ENCODE assay signal across 37 cellular contexts in the genomic region with DNA sequence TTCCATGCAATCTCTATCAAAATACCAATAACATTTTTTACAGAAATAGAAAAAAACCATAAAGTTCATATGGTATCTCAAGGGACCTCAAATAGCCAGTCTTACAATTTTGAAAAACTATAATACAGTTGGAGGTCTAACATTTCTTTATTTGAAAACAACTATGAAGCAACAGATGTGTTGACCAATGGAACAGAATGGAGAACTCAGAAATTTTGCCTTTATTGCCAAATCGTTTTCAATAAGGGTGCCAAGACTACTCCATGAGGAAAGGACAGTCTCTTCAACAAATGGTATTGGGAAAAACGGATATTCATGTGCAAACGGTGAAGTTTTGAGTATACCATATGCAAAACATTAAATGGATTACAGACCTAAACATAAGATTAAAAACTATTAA.
"Had no signal": no experiment of that assay in that cellular context is flagged by ENCODE, and none has a peak within 500 bp of the region (broad histone marks: within the 10 kb centered on the region; RNA-seq: fewer than 3 reads in every experiment).

No MANE protein-coding gene starts in this region.

- H3K4me3 Mint-ChIP-seq: activated B cell treated with CpG ODN at 0.5 μM for 24 hours; activated CD4-positive, alpha-beta memory T cell treated with anti-CD3 and anti-CD28 coated beads for 36 hours; activated CD4-positive, alpha-beta T cell treated with anti-CD3 and anti-CD28 coated beads, Interleukin-2, amount 10 ng/mL, durations not matched to agents 24 days and 14 days; activated CD8-positive, alpha-beta T cell treated with anti-CD3 and anti-CD28 coated beads for 36 hours; activated naive CD4-positive, alpha-beta T cell treated with anti-CD3 and anti-CD28 coated beads for 36 hours; activated naive CD8-positive, alpha-beta T cell treated with anti-CD3 and anti-CD28 coated beads for 36 hours; activated T-cell treated with anti-CD3 and anti-CD28 coated beads, Interleukin-2, amount 50 U/mL, for 4 hours; activated T-cell treated with anti-CD3 and anti-CD28 coated beads, Interleukin-2, amount 50 U/mL, for 72 hours; activated T-helper 1 cell treated with anti-CD3 and anti-CD28 coated beads, Interleukin-12 subunit alpha, Interleukin-12 subunit beta, Interleukin-2, Interleukin-4 antibody, amounts not matched to agents 30 ng/mL and 10 ng/mL and 1 ng/mL, durations not matched to agents 14 hours and 24 hours and 36 hours; activated T-helper 17 cell treated with anti-CD3 and anti-CD28 coated beads, Interleukin-2, amount 50 U/mL, for 72 hours; central memory CD8-positive, alpha-beta T cell; T-helper 1 cell treated with Interleukin-12 subunit alpha and Interleukin-12 subunit beta and Interleukin-4 antibody, amounts not matched to agents 30 μg/mL and 1 μg/mL, for 36 hours; T-helper 2 cell treated with Interferon-gamma antibody and Interleukin-4, amounts not matched to agents 5 μg/mL and 100 μg/mL, for 36 hours had no signal

- ATAC-seq: activated CD8-positive, alpha-beta T cell treated with anti-CD3 and anti-CD28 coated beads for 36 hours; activated naive CD4-positive, alpha-beta T cell treated with anti-CD3 and anti-CD28 coated beads, Interleukin-2, amount 50 U/mL, for 72 hours; activated T-cell treated with anti-CD3 and anti-CD28 coated beads, Interleukin-2, amount 50 U/mL, for 4 hours; activated T-cell treated with anti-CD3 and anti-CD28 coated beads, Interleukin-2, amount 50 U/mL, for 72 hours; activated T-helper 17 cell treated with anti-CD3 and anti-CD28 coated beads, Interleukin-2, amount 50 U/mL, for 72 hours; body of pancreas had no signal

- DNase-seq: activated B cell treated with CpG ODN at 0.5 μM for 24 hours; activated CD4-positive, alpha-beta memory T cell treated with anti-CD3 and anti-CD28 coated beads for 36 hours; activated CD4-positive, alpha-beta T cell treated with anti-CD3 and anti-CD28 coated beads for 4 hours; activated CD4-positive, alpha-beta T cell treated with anti-CD3 and anti-CD28 coated beads, Interleukin-2, amount 10 ng/mL, durations not matched to agents 24 days and 14 days; activated CD4-positive, alpha-beta T cell treated with anti-CD3 and anti-CD28 coated beads, Interleukin-2, amount 50 U/mL, for 1 hour; activated CD4-positive, alpha-beta T cell treated with anti-CD3 and anti-CD28 coated beads, Interleukin-2, amount 50 U/mL, for 4 hours; activated CD4-positive, CD25-positive, alpha-beta regulatory T cell treated with anti-CD3 and anti-CD28 coated beads, Interleukin-2, amount 50 U/mL, for 72 hours; activated CD8-positive, alpha-beta memory T cell treated with anti-CD3 and anti-CD28 coated beads, Interleukin-2, amount 50 U/mL, for 4 hours; activated CD8-positive, alpha-beta T cell treated with anti-CD3 and anti-CD28 coated beads for 36 hours; activated effector memory CD4-positive, alpha-beta T cell treated with anti-CD3 and anti-CD28 coated beads, Interleukin-2, amount 50 U/mL, for 16 hours; activated gamma-delta T cell treated with Interleukin-2 at 50 U/mL for 16 hours; activated naive CD4-positive, alpha-beta T cell; activated naive CD4-positive, alpha-beta T cell treated with anti-CD3 and anti-CD28 coated beads for 36 hours; activated naive CD4-positive, alpha-beta T cell treated with anti-CD3 and anti-CD28 coated beads, Interleukin-2, amount 50 U/mL, for 16 hours; activated naive CD8-positive, alpha-beta T cell treated with anti-CD3 and anti-CD28 coated beads for 36 hours; activated T-cell treated with anti-CD3 and anti-CD28 coated beads for 4 hours; activated T-cell treated with anti-CD3 and anti-CD28 coated beads, Interleukin-2, amount 50 U/mL, for 1 hour; activated T-cell treated with anti-CD3 and anti-CD28 coated beads, Interleukin-2, amount 50 U/mL, for 4 hours; activated T-cell treated with anti-CD3 and anti-CD28 coated beads, Interleukin-2, amount 50 U/mL, for 72 hours; adrenal gland; amniotic stem cell; aorta; body of pancreas; brain microvascular endothelial cell; caudate nucleus; SW 1271; T-helper 1 cell; T-helper 2 cell; T-helper 9 cell had no signal

- H3K27me3 ChIP-seq: adrenal gland, body of pancreas, brain microvascular endothelial cell, breast epithelium had no signal

- H3K27me3 Mint-ChIP-seq: activated B cell treated with CpG ODN at 0.5 μM for 24 hours; activated CD4-positive, alpha-beta memory T cell treated with anti-CD3 and anti-CD28 coated beads for 36 hours; activated CD4-positive, alpha-beta T cell treated with anti-CD3 and anti-CD28 coated beads, Interleukin-2, amount 10 ng/mL, durations not matched to agents 24 days and 14 days; activated CD8-positive, alpha-beta T cell treated with anti-CD3 and anti-CD28 coated beads for 36 hours; activated naive CD8-positive, alpha-beta T cell treated with anti-CD3 and anti-CD28 coated beads for 36 hours; activated T-helper 17 cell treated with anti-CD3 and anti-CD28 coated beads, Interleukin-2, amount 50 U/mL, for 72 hours; central memory CD8-positive, alpha-beta T cell had no signal

- H3K27ac Mint-ChIP-seq: activated B cell treated with CpG ODN at 0.5 μM for 24 hours; activated CD4-positive, alpha-beta memory T cell treated with anti-CD3 and anti-CD28 coated beads for 36 hours; activated CD4-positive, alpha-beta T cell treated with anti-CD3 and anti-CD28 coated beads, Interleukin-2, amount 10 ng/mL, durations not matched to agents 24 days and 14 days; activated CD8-positive, alpha-beta T cell treated with anti-CD3 and anti-CD28 coated beads for 36 hours; activated naive CD4-positive, alpha-beta T cell treated with anti-CD3 and anti-CD28 coated beads for 36 hours; activated naive CD4-positive, alpha-beta T cell treated with anti-CD3 and anti-CD28 coated beads, Interleukin-2, amount 50 U/mL, for 72 hours; activated naive CD8-positive, alpha-beta T cell treated with anti-CD3 and anti-CD28 coated beads for 36 hours; activated T-cell treated with anti-CD3 and anti-CD28 coated beads, Interleukin-2, amount 50 U/mL, for 72 hours; activated T-helper 1 cell treated with anti-CD3 and anti-CD28 coated beads, Interleukin-12 subunit alpha, Interleukin-12 subunit beta, Interleukin-2, Interleukin-4 antibody, amounts not matched to agents 30 ng/mL and 10 ng/mL and 1 ng/mL, durations not matched to agents 14 hours and 24 hours and 36 hours; activated T-helper 17 cell treated with anti-CD3 and anti-CD28 coated beads, Interleukin-2, amount 50 U/mL, for 72 hours; T-helper 1 cell treated with Interleukin-12 subunit alpha and Interleukin-12 subunit beta and Interleukin-4 antibody, amounts not matched to agents 30 μg/mL and 1 μg/mL, for 36 hours; T-helper 2 cell treated with Interferon-gamma antibody and Interleukin-4, amounts not matched to agents 5 μg/mL and 100 μg/mL, for 36 hours had no signal

- H3K36me3 Mint-ChIP-seq: activated CD4-positive, alpha-beta memory T cell treated with anti-CD3 and anti-CD28 coated beads for 36 hours; activated naive CD8-positive, alpha-beta T cell treated with anti-CD3 and anti-CD28 coated beads for 36 hours had no signal

- H3K27ac ChIP-seq: adrenal gland, body of pancreas, brain microvascular endothelial cell, breast epithelium, VCaP had no signal

- H3K4me3 ChIP-seq: adrenal gland, body of pancreas, breast epithelium had no signal

- H3K4me1 ChIP-seq: adrenal gland, body of pancreas, breast epithelium had no signal

- H3K4me1 Mint-ChIP-seq: activated B cell treated with CpG ODN at 0.5 μM for 24 hours; activated CD4-positive, alpha-beta T cell treated with anti-CD3 and anti-CD28 coated beads, Interleukin-2, amount 10 ng/mL, durations not matched to agents 24 days and 14 days; activated naive CD8-positive, alpha-beta T cell treated with anti-CD3 and anti-CD28 coated beads for 36 hours; activated T-helper 17 cell treated with anti-CD3 and anti-CD28 coated beads, Interleukin-2, amount 50 U/mL, for 72 hours; central memory CD8-positive, alpha-beta T cell had no signal

- H3K36me3 ChIP-seq: adrenal gland, brain microvascular endothelial cell, breast epithelium had no signal
